Comparison of ENCODE assay signal across 31 cellular contexts in genomic region chr2:238483656-238484055, GRCh38.
"Had no signal": no experiment of that assay in that cellular context is flagged by ENCODE, and none has a peak within 500 bp of the region (broad histone marks: within the 10 kb centered on the region; RNA-seq: fewer than 3 reads in every experiment).

No MANE protein-coding gene starts in this region.

- DNase-seq: activated B cell treated with CpG ODN at 0.5 μM for 24 hours; activated CD4-positive, alpha-beta T cell treated with anti-CD3 and anti-CD28 coated beads for 1 hour; activated CD4-positive, alpha-beta T cell treated with anti-CD3 and anti-CD28 coated beads, Interleukin-2, amount 10 ng/mL, durations not matched to agents 24 days and 14 days; activated CD4-positive, alpha-beta T cell treated with anti-CD3 and anti-CD28 coated beads, Interleukin-2, amount 50 U/mL, for 48 hours; activated CD8-positive, alpha-beta memory T cell treated with anti-CD3 and anti-CD28 coated beads, Interleukin-2, amount 50 U/mL, for 4 hours; activated CD8-positive, alpha-beta T cell treated with anti-CD3 and anti-CD28 coated beads, Interleukin-2, amount 10 ng/mL, durations not matched to agents 7 days and 5 days; activated gamma-delta T cell treated with Interleukin-2 at 50 U/mL for 16 hours; activated naive CD4-positive, alpha-beta T cell treated with anti-CD3 and anti-CD28 coated beads for 36 hours; activated T-cell treated with anti-CD3 and anti-CD28 coated beads for 4 hours; activated T-cell treated with anti-CD3 and anti-CD28 coated beads, Interleukin-2, amount 50 U/mL, for 4 hours; body of pancreas; MM.1S; MV-4-11; NCI-H1092; NCI-H1436 treated with DMSO at 0.1 percent for 48 hours; NCI-H1694 treated with DMSO at 0.1 percent for 48 hours; NCI-H2029; NCI-H345; NCI-H524 treated with DMSO at 0.1 percent for 48 hours; PC-9; SW 1271; T-helper 1 cell; T-helper 2 cell; T-helper 9 cell had no signal

- H3K9me3 ChIP-seq: body of pancreas had no signal

- H3K4me3 Mint-ChIP-seq: activated B cell treated with CpG ODN at 0.5 μM for 24 hours; activated CD4-positive, alpha-beta T cell treated with anti-CD3 and anti-CD28 coated beads, Interleukin-2, amount 10 ng/mL, durations not matched to agents 24 days and 14 days; activated CD8-positive, alpha-beta T cell treated with anti-CD3 and anti-CD28 coated beads, Interleukin-2, amount 10 ng/mL, durations not matched to agents 7 days and 5 days; activated naive CD4-positive, alpha-beta T cell treated with anti-CD3 and anti-CD28 coated beads for 36 hours; activated T-cell treated with anti-CD3 and anti-CD28 coated beads, Interleukin-2, amount 50 U/mL, for 4 hours; activated T-helper 1 cell treated with anti-CD3 and anti-CD28 coated beads, Interleukin-12 subunit alpha, Interleukin-12 subunit beta, Interleukin-2, Interleukin-4 antibody, amounts not matched to agents 30 ng/mL and 10 ng/mL and 1 ng/mL, durations not matched to agents 14 hours and 24 hours and 36 hours had no signal

- H3K36me3 ChIP-seq: adrenal gland, breast epithelium had no signal

- H3K27me3 ChIP-seq: adrenal gland, body of pancreas, breast epithelium had no signal

- H3K4me1 Mint-ChIP-seq: activated B cell treated with CpG ODN at 0.5 μM for 24 hours; activated CD4-positive, alpha-beta T cell treated with anti-CD3 and anti-CD28 coated beads, Interleukin-2, amount 10 ng/mL, durations not matched to agents 24 days and 14 days had no signal

- H3K27ac ChIP-seq: adrenal gland, body of pancreas, breast epithelium, KMS-11, PC-9, RWPE1, VCaP had no signal

- H3K4me3 ChIP-seq: adrenal gland, body of pancreas, breast epithelium, PC-9 had no signal

- H2AFZ ChIP-seq: PC-9 had no signal

- H3K9ac ChIP-seq: KMS-11 had no signal

- H3K4me2 ChIP-seq: KMS-11, PC-9 had no signal

- H3K27ac Mint-ChIP-seq: activated B cell treated with CpG ODN at 0.5 μM for 24 hours; activated CD4-positive, alpha-beta T cell treated with anti-CD3 and anti-CD28 coated beads, Interleukin-2, amount 10 ng/mL, durations not matched to agents 24 days and 14 days; activated CD8-positive, alpha-beta T cell treated with anti-CD3 and anti-CD28 coated beads, Interleukin-2, amount 10 ng/mL, durations not matched to agents 7 days and 5 days; activated naive CD4-positive, alpha-beta T cell treated with anti-CD3 and anti-CD28 coated beads for 36 hours; activated naive CD4-positive, alpha-beta T cell treated with anti-CD3 and anti-CD28 coated beads, Interleukin-2, amount 50 U/mL, for 72 hours; activated T-helper 1 cell treated with anti-CD3 and anti-CD28 coated beads, Interleukin-12 subunit alpha, Interleukin-12 subunit beta, Interleukin-2, Interleukin-4 antibody, amounts not matched to agents 30 ng/mL and 10 ng/mL and 1 ng/mL, durations not matched to agents 14 hours and 24 hours and 36 hours had no signal

- H3K4me1 ChIP-seq: adrenal gland, body of pancreas, breast epithelium had no signal

- H3K27me3 Mint-ChIP-seq: activated B cell treated with CpG ODN at 0.5 μM for 24 hours; activated CD4-positive, alpha-beta T cell treated with anti-CD3 and anti-CD28 coated beads, Interleukin-2, amount 10 ng/mL, durations not matched to agents 24 days and 14 days had no signal
